8 cellular contexts compared by ENCODE assay signal in the genomic region with DNA sequence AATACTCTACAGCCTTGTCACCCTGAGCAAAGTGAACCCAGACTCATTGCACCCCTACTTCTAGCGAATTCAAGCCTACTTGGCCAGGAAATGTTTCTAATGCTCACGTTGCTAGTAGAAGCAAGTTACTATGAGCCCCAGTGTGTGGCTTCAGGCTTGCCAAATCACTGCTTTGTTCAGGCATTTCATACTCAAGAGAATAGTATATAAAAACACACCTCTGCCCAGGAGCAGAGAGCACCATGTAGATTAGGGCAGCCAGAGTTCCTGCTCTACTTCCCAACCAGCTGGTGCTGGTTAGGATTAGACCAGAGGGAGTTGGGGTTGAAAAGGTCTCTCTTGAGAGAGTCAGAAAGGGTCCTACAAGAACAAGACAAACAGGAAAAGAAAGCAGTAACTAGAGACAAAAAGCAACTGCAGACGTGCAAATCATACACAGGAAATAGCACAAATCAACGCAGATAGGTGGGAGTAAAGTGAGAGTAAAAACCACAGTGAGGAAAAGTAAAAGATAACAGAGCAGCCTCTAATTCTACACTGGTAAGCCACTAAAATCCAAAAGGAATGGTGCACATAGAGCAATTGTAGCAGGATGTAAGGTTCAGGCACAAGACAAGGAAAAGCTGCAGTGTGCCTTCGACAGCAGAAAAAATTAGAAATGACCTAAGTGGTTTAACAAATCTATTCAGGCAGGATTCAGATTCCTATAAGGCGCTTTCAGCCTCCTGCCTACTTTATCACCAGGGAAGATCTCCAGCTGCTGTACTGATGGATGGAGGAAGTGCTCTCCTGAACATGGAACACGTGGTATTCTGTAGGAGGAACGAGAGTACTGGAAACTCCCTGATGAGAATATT. TPM values are rescaled to one million over a fixed set of nuclear protein-coding genes. Genes with fewer than 3 reads are reported as not detected.
DNase-seq lines count a peak whose midpoint lies in the region; ATAC-seq and TF ChIP-seq lines count a peak whose summit lies in the region.

No MANE protein-coding gene starts in this region.

- no peak overlapping the region for H3K27ac ChIP-seq in tibial nerve

- 27 to 35% methylated on average over 8 of the region's 8 CpGs for WGBS in tibial nerve, 2 donors

- H3K9me3 ChIP-seq in tibial nerve (no peaks in the 10 kb centered on the region), MG63 (no peaks in the 10 kb centered on the region)

- no peak for TF ChIP-seq EP300 in tibial nerve (IDR thresholded peaks at IDR 0.05)

- no peak for TF ChIP-seq POLR2A in tibial nerve (IDR thresholded peaks at IDR 0.05)

- H3K9me3 Mint-ChIP-seq in glutamatergic neuron (ENCODE audit: unreplicated experiment), result peaks cover 6% of the 10 kb centered on the region

- H3K4me3 ChIP-seq in tibial nerve, result no peak overlapping the region
- no peak overlapping the region for H3K4me3 ChIP-seq in MG63

- peaks cover 14% of the 10 kb centered on the region for H3K36me3 Mint-ChIP-seq in glutamatergic neuron (ENCODE audit: unreplicated experiment)

- TF ChIP-seq CTCF in glutamatergic neuron (IDR thresholded peaks at IDR 0.05; ENCODE audit: partially characterized antibody, unreplicated experiment) (no peak), tibial nerve (IDR thresholded peaks at IDR 0.05) (no peak)

- DNase-seq in NCI-H82 (lab: John Stamatoyannopoulos, UW) (peak; percentile 65), glutamatergic neuron (no peak), tibial nerve (ENCODE audit: low spot score in 2 of 2) (no peak), MG63 (no peak), GF-D8 (lab: John Stamatoyannopoulos, UW) (no peak)
- DNase-seq in stimulated activated CD4-positive, alpha-beta T cell treated with anti-CD3 and anti-CD28 coated beads, Interleukin-12 subunit alpha, Interleukin-12 subunit beta, amount 100 ng/mL, for 4 hours, result no peak

- ATAC-seq in GM18502 (IDR thresholded peaks at IDR 0.05; ENCODE audit: poor library complexity, unreplicated experiment) (peak; percentile 78), GM21576 (IDR thresholded peaks at IDR 0.05; ENCODE audit: unreplicated experiment) (peak; percentile 75)

- H3K27me3 Mint-ChIP-seq in glutamatergic neuron (ENCODE audit: unreplicated experiment), result peaks cover 3% of the 10 kb centered on the region

- H3K27ac Mint-ChIP-seq in glutamatergic neuron (ENCODE audit: unreplicated experiment), result peak overlapping the region; percentile 26

- H3K36me3 ChIP-seq in tibial nerve (no peaks in the 10 kb centered on the region), MG63 (no peaks in the 10 kb centered on the region)

- peaks cover 0 to 10% (median 0%) of the 10 kb centered on the region in 4 donors for H3K4me1 ChIP-seq in tibial nerve

- no peak overlapping the region for H3K4me3 Mint-ChIP-seq in glutamatergic neuron (ENCODE audit: unreplicated experiment)

- peaks cover 15% of the 10 kb centered on the region for H3K4me1 Mint-ChIP-seq in glutamatergic neuron (ENCODE audit: low read depth, unreplicated experiment)

- H3K27me3 ChIP-seq in tibial nerve (no peaks in the 10 kb centered on the region), MG63 (no peaks in the 10 kb centered on the region)

RNA-seq across cellular contexts. Expression of a gene that starts 49.6 kb away (rescaled TPM):
- total RNA-seq in glutamatergic neuron (ENCODE audit: unreplicated experiment), result 91.7 TPM
- 10 to 100 TPM; 28.5 to 60.3 (median 44.9) TPM for total RNA-seq in tibial nerve
- total RNA-seq in MG63 (2014; rRNA removed; shearing (Covaris generic); ENCODE audit: low replicate concordance), result 27.4 and 29.4 TPM in 2 replicates
